ENCODE assay signal across 1 cellular context in the genomic region with DNA sequence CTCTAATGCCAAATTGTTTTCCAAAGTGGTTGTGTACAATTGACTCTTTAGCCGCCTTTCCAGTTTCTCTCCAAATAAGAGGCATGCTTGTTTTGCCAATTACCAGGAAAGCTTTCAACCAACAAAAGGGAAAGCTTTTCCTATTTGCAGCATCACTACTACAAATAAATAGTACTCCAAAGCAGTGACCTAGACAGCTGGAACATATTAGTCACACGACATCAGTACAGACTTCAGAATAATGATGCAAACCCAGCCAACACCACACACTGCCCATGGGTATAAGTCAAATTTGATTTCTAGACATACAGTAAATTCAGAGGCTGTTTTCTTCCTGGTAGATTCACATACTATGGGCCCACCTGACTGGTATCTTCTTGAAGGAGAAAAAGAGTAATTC.
TF ChIP-seq lines count a peak whose summit lies in the region.

No MANE protein-coding gene starts in this region.

TF ChIP-seq in IMR-90, 13 proteins besides CTCF, POLR2A, EP300 and RAD21 (continued from another document):
- TF ChIP-seq MAFK (IDR thresholded peaks at IDR 0.05; ENCODE audit: low read depth, low read length) (no peak), NFE2L2 (IDR thresholded peaks at IDR 0.05; ENCODE audit: low read depth, low read length) (peak; percentile 27; the same call in 1 of the 2 replicates), MAZ (IDR thresholded peaks at IDR 0.05; ENCODE audit: borderline replicate concordance, low read depth, low read length) (no peak), FOS (IDR thresholded peaks at IDR 0.05; ENCODE audit: low read depth, low read length) (0 out of 2 replicates have a peak, but pooled peaks have one; percentile 25), RCOR1 (IDR thresholded peaks at IDR 0.05; ENCODE audit: insufficient replicate concordance, low read length) (no peak), MXI1 (IDR thresholded peaks at IDR 0.05; ENCODE audit: borderline replicate concordance, low read depth, low read length) (no peak), BHLHE40 (IDR thresholded peaks at IDR 0.05; ENCODE audit: low read depth, low read length) (peak; percentile 58)
- TF ChIP-seq, protein P1, sequence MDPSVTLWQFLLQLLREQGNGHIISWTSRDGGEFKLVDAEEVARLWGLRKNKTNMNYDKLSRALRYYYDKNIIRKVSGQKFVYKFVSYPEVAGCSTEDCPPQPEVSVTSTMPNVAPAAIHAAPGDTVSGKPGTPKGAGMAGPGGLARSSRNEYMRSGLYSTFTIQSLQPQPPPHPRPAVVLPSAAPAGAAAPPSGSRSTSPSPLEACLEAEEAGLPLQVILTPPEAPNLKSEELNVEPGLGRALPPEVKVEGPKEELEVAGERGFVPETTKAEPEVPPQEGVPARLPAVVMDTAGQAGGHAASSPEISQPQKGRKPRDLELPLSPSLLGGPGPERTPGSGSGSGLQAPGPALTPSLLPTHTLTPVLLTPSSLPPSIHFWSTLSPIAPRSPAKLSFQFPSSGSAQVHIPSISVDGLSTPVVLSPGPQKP (IDR thresholded peaks at IDR 0.05; ENCODE audit: borderline replicate concordance, low read depth, low read length) = no peak
- TF ChIP-seq, protein P2, sequence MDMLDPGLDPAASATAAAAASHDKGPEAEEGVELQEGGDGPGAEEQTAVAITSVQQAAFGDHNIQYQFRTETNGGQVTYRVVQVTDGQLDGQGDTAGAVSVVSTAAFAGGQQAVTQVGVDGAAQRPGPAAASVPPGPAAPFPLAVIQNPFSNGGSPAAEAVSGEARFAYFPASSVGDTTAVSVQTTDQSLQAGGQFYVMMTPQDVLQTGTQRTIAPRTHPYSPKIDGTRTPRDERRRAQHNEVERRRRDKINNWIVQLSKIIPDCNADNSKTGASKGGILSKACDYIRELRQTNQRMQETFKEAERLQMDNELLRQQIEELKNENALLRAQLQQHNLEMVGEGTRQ (IDR thresholded peaks at IDR 0.05; ENCODE audit: low read depth, low read length) = no peak
TF ChIP-seq in IMR-90: peak in this region for 4.
